ENCODE assay signal across 20 cellular contexts in genomic region chr21:38637161-38637560, GRCh38.
DNase-seq lines count a peak whose midpoint lies in the region; ATAC-seq, FAIRE-seq and TF ChIP-seq lines count a peak whose summit lies in the region.
"Had no signal": no experiment of that assay in that cellular context is flagged by ENCODE, and none has a peak within 500 bp of the region (broad histone marks: within the 10 kb centered on the region; RNA-seq: fewer than 3 reads in every experiment).

No MANE protein-coding gene starts in this region.

- no peak overlapping the region for H3K4ac ChIP-seq in H1 (replicated peaks; ENCODE audit: insufficient read length, low read depth, low read length)

- H2BK12ac ChIP-seq in H1 (ENCODE audit: low read depth, low read length) = no peak overlapping the region

- no peak for TF ChIP-seq CTCF in VCaP (conservative IDR thresholded peaks at IDR 0.05)
- no peak for TF ChIP-seq CTCF in H1 (IDR thresholded peaks at IDR 0.05; ENCODE audit: control extremely low read depth in 1 of 3, insufficient read depth in 1 of 3, low read depth in 1 of 3, low read length in 3 of 3)
- TF ChIP-seq CTCF in foreskin keratinocyte (conservative IDR thresholded peaks at IDR 0.05) = no peak

- no peak overlapping the region for H2AK5ac ChIP-seq in H1 (ENCODE audit: low read depth, low read length)

- peak overlapping the region; percentile 64 for H3K27ac ChIP-seq in VCaP
- H3K27ac ChIP-seq in H1 (ENCODE audit: low read depth, low read length) = no peak overlapping the region
- no peak overlapping the region for H3K27ac ChIP-seq in foreskin keratinocyte
- H3K27ac ChIP-seq: BLaER1, HL-60 had no signal

- no peak overlapping the region for H4K8ac ChIP-seq in H1 (ENCODE audit: extremely low read depth, insufficient read depth, low read length)

- POLR2A ChIA-PET in H1 (lab: Charles Lee; ENCODE audit: partially characterized antibody) = no interaction called here

- CTCF ChIA-PET in H1 (lab: Charles Lee; ENCODE audit: partially characterized antibody) = interaction anchor here (1.7 to 2.2 kb wide), 2 partner anchors 9 to 11 kb away, joined by 4 to 5 read pairs; no protein-coding TSS in a partner anchor

- no peak overlapping the region for H3K9ac ChIP-seq in H1 (replicated peaks in 1 of 4; ENCODE audit: extremely low read depth in 1 of 4, low read depth in 3 of 4, low read length in 3 of 4)
- H3K9ac ChIP-seq: BLaER1 had no signal

- H2BK20ac ChIP-seq in H1 (ENCODE audit: low read length) = no peak overlapping the region

- no peak overlapping the region for H3K18ac ChIP-seq in H1 (ENCODE audit: extremely low read depth, low read length)

- H4K20me1 ChIP-seq in H1 (replicated peaks in 1 of 2; ENCODE audit: control insufficient read depth in 1 of 2, insufficient read depth in 2 of 2, low read length in 2 of 2) = no peaks in the 10 kb centered on the region
- H4K20me1 ChIP-seq: BLaER1 had no signal

- TF ChIP-seq EP300 in H1 (IDR thresholded peaks at IDR 0.05; ENCODE audit: borderline replicate concordance in 1 of 2, low read depth in 2 of 2, low read length in 2 of 2) = no peak

- H3K4me3 ChIP-seq in H1 (ENCODE audit: extremely low read depth in 1 of 4, insufficient read depth in 2 of 4, low read depth in 3 of 4, low read length in 4 of 4) = no peak overlapping the region
- H3K4me3 ChIP-seq: BLaER1, GM23338, HAP-1 had no signal

- no peaks in the 10 kb centered on the region for H3K9me3 ChIP-seq in H1 (ENCODE audit: insufficient read depth in 2 of 2, low read depth in 1 of 2, low read length in 1 of 2)

- no peak overlapping the region for H3K14ac ChIP-seq in H1 (ENCODE audit: insufficient read length)

- no peak overlapping the region for H3K4me2 ChIP-seq in H1 (ENCODE audit: insufficient read depth in 1 of 2, low read depth in 2 of 2, low read length in 2 of 2)
- H3K4me2 ChIP-seq: BLaER1, GM23338 had no signal

- H3K27me3 ChIP-seq in H1 (replicated peaks in 1 of 4; ENCODE audit: control insufficient read depth in 3 of 4, extremely low read depth in 1 of 4, insufficient read depth in 3 of 4, low read length in 3 of 4) (no peaks in the 10 kb centered on the region), foreskin keratinocyte (no peaks in the 10 kb centered on the region)
- H3K27me3 ChIP-seq: BLaER1 had no signal

- H3K36me3 ChIP-seq in H1 (ENCODE audit: control insufficient read depth in 2 of 4, insufficient read depth in 4 of 4, low read length in 3 of 4) = no peaks in the 10 kb centered on the region
- H3K36me3 ChIP-seq: BLaER1, HAP-1 had no signal

- H4K91ac ChIP-seq in H1 (replicated peaks; ENCODE audit: insufficient read length, low read length) = no peak overlapping the region

- no peak overlapping the region for H4K5ac ChIP-seq in H1 (ENCODE audit: insufficient read length, low read depth, low read length)

- 90% methylated on average over 3 of the region's 3 CpGs; no CpG with 5 or more reads in 1 of the 2 experiments for WGBS in H1 (ENCODE audit: extremely low coverage in 1 of 2, insufficient coverage in 1 of 2, insufficient read length in 1 of 2, insufficient replicate concordance in 2 of 2, low coverage in 1 of 2, low lambda C conversion rate in 2 of 2, missing lambda C conversion rate in 1 of 2), 2 experiments

- no peaks in the 10 kb centered on the region for H3K79me2 ChIP-seq in H1 (ENCODE audit: control insufficient read depth in 1 of 2, insufficient read depth in 2 of 2, low read length in 2 of 2)

- no peak for TF ChIP-seq RAD21 in H1 (IDR thresholded peaks at IDR 0.05 in 1 of 2, conservative IDR thresholded peaks at IDR 0.05 in 1 of 2; ENCODE audit: low read depth in 2 of 2, low read length in 2 of 2)

- H3K56ac ChIP-seq in H1 (replicated peaks; ENCODE audit: insufficient read length, low read depth, low read length) = no peak overlapping the region

- no peak for TF ChIP-seq POLR2A in H1 (IDR thresholded peaks at IDR 0.05; ENCODE audit: control extremely low read depth in 1 of 2, low read depth in 2 of 2, low read length in 2 of 2)

- H2BK120ac ChIP-seq in H1 (replicated peaks; ENCODE audit: low read depth, low read length) = no peak overlapping the region

- H2AFZ ChIP-seq in H1 (ENCODE audit: low read length) = no peak overlapping the region
- H2AFZ ChIP-seq: GM23338 had no signal

- H2BK15ac ChIP-seq in H1 (ENCODE audit: low read length) = no peak overlapping the region

- H3K23ac ChIP-seq in H1 (ENCODE audit: insufficient read length) = no peak overlapping the region

- FAIRE-seq in H1 (lab: Jason Lieb, UNC) = peak; percentile 7
- FAIRE-seq: GM12891, GM19239 had no signal

- H3K79me1 ChIP-seq in H1 (ENCODE audit: low read depth, low read length) = no peaks in the 10 kb centered on the region

- peak; percentile 23 for ATAC-seq in foreskin keratinocyte
- no peak for ATAC-seq in GM21717 (IDR thresholded peaks at IDR 0.05; ENCODE audit: unreplicated experiment)
- ATAC-seq: CD8-positive, alpha-beta T cell; GM23338 had no signal

- no peaks in the 10 kb centered on the region for H3K23me2 ChIP-seq in H1 (ENCODE audit: low read depth, low read length)

- DNase-seq in GM03348 (ENCODE audit: low spot score) = peak; percentile 37
- no peak for DNase-seq in H1 (ENCODE audit: low read depth in 1 of 2, low spot score in 2 of 2)
- peak; percentile 64 to 68 for DNase-seq in foreskin keratinocyte
- no peak for DNase-seq in nucleus accumbens (lab: John Stamatoyannopoulos, UW)
- no peak for DNase-seq in iPS-NIHi7 (ENCODE audit: extremely low spot score)
- no peak for DNase-seq in NCI-H82 (lab: John Stamatoyannopoulos, UW)
- DNase-seq: 8988T; Calu3; CD8-positive, alpha-beta T cell; DMS53; DND-41; EL had no signal

- H2BK5ac ChIP-seq in H1 (ENCODE audit: low read depth, low read length) = no peak overlapping the region

- H3K4me1 ChIP-seq in H1 (replicated peaks in 1 of 4; ENCODE audit: control insufficient read depth in 3 of 4, insufficient read depth in 4 of 4, low read length in 3 of 4) (no peaks in the 10 kb centered on the region; a peak in 1 of 7 replicates), foreskin keratinocyte (peaks cover 14% of the 10 kb centered on the region)
- H3K4me1 ChIP-seq: HAP-1 had no signal

TF ChIP-seq in H1, 55 proteins besides CTCF, POLR2A, EP300 and RAD21:
- no peak for TF ChIP-seq ATF3 (IDR thresholded peaks at IDR 0.05; ENCODE audit: insufficient read depth, low read depth, low read length)
- no peak for TF ChIP-seq BRCA1 (IDR thresholded peaks at IDR 0.05; ENCODE audit: low read depth, low read length)
- no peak for TF ChIP-seq CTBP2 (IDR thresholded peaks at IDR 0.05; ENCODE audit: borderline replicate concordance, insufficient read depth, insufficient read length, low read length)
- no peak for TF ChIP-seq CBX8 (IDR thresholded peaks at IDR 0.05; ENCODE audit: borderline replicate concordance, low read depth, low read length)
- TF ChIP-seq GTF2F1 (IDR thresholded peaks at IDR 0.05; ENCODE audit: borderline replicate concordance, low read depth, low read length) = no peak
- no peak for TF ChIP-seq RXRA (IDR thresholded peaks at IDR 0.05; ENCODE audit: insufficient read depth, low read depth, low read length)
- no peak for TF ChIP-seq CBX5 (IDR thresholded peaks at IDR 0.05; ENCODE audit: low read depth, low read length)
- TF ChIP-seq TEAD4 (IDR thresholded peaks at IDR 0.05; ENCODE audit: low read depth, low read length) = no peak
- no peak for TF ChIP-seq POLR2AphosphoS5 (IDR thresholded peaks at IDR 0.05; ENCODE audit: low read depth, low read length)
- TF ChIP-seq GABPA (IDR thresholded peaks at IDR 0.05; ENCODE audit: borderline replicate concordance, insufficient read depth, low read length) = no peak
- no peak for TF ChIP-seq PHF8 (conservative IDR thresholded peaks at IDR 0.05; ENCODE audit: low read depth, low read length)
- no peak for TF ChIP-seq ATF2 (IDR thresholded peaks at IDR 0.05; ENCODE audit: low read length)
- no peak for TF ChIP-seq CHD2 (IDR thresholded peaks at IDR 0.05; ENCODE audit: low read length)
- TF ChIP-seq SIN3A (conservative IDR thresholded peaks at IDR 0.05 in 1 of 2, IDR thresholded peaks at IDR 0.05 in 1 of 2; ENCODE audit: low read depth in 1 of 2, low read length in 2 of 2) = no peak
- no peak for TF ChIP-seq EGR1 (IDR thresholded peaks at IDR 0.05; ENCODE audit: borderline replicate concordance, low read depth, low read length)
- TF ChIP-seq SAP30 (IDR thresholded peaks at IDR 0.05; ENCODE audit: insufficient read depth, insufficient replicate concordance, low read length) = no peak

Comparison
In these comparisons a context has a peak if more than half of its experiments do, and no peak if none do; other contexts are left out.
1. DNase-seq: peak in GM03348 (single experiment) and foreskin keratinocyte (2 of 2); none in H1 (0 of 2), nucleus accumbens (0 of 56), iPS-NIHi7 (single experiment) and NCI-H82 (single experiment).